In the genomic region with DNA sequence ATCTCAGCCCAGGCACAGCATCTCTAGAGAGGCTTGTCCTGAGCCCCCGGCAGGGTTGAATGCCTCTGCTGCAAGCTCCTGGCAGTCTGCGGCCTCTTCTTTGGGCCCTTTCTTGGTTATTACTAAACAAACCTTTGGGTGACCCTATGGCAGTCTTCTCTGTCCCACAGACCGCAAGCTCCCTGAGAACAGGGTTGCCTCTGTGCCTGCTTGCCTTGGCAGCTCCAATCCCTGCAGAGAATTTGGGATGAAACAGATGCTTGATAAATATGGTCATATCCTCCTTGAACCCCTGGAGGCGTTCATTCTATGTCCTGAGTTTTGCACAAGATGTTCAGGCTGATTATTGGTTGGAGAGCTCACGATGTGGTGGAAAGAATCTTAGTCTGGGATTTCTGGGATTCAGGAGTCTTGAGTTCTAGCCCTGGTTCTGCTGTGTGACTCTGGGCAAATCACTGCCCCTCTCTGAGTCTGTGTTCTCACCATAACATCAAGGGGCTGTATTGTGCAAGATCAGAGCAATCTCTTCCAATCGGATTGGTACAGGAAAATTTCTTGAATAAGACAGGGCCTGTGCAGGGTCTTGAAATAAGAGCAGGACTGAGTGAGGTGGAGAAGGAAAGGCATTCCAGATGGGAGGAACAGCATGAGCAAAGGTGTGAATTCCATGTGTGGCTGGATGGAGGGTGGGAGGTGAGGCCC, we compare ENCODE assay signal across 26 cellular contexts. TPM values are rescaled to one million over a fixed set of nuclear protein-coding genes. Genes with fewer than 3 reads are reported as not detected.
DNase-seq lines count a peak whose midpoint lies in the region; ATAC-seq and TF ChIP-seq lines count a peak whose summit lies in the region.
"Had no signal": no experiment of that assay in that cellular context is flagged by ENCODE, and none has a peak within 500 bp of the region (broad histone marks: within the 10 kb centered on the region; RNA-seq: fewer than 3 reads in every experiment).

No MANE protein-coding gene starts in this region.

- H4K20me1 ChIP-seq in IMR-90 (ENCODE audit: insufficient read depth, low read length): no peaks in the 10 kb centered on the region
- H4K20me1 ChIP-seq: BLaER1 treated with 17β-estradiol and CSF1 and Interleukin-3, amounts not matched to agents 10 nM and 100 nM had no signal

- H3K56ac ChIP-seq in IMR-90 (ENCODE audit: extremely low read depth, insufficient read depth, low read length): no peak overlapping the region

- no peak overlapping the region for H3K4ac ChIP-seq in IMR-90 (ENCODE audit: low read depth, low read length)

- no peak for TF ChIP-seq RAD21 in IMR-90 (IDR thresholded peaks at IDR 0.05; ENCODE audit: low read length)

- H3K9ac ChIP-seq in IMR-90 (ENCODE audit: low read depth, low read length): no peak overlapping the region

- peak overlapping the region; percentile 37 for H2AK9ac ChIP-seq in IMR-90 (replicated peaks; ENCODE audit: low read depth, low read length, poor library complexity)

- H4K5ac ChIP-seq in IMR-90 (ENCODE audit: low read depth, low read length): no peak overlapping the region

- H2BK20ac ChIP-seq in IMR-90 (ENCODE audit: low read depth, low read length): no peak overlapping the region

- H3K27ac ChIP-seq in IMR-90 (ENCODE audit: insufficient read depth, low read length): no peak overlapping the region
- H3K27ac ChIP-seq: BLaER1 treated with 17β-estradiol and CSF1 and Interleukin-3, amounts not matched to agents 10 nM and 100 nM; HL-60; psoas muscle; transverse colon had no signal

- no peak overlapping the region for H2AK5ac ChIP-seq in IMR-90 (ENCODE audit: low read depth, low read length)

- H3K9me1 ChIP-seq in IMR-90 (ENCODE audit: insufficient read depth, low read length): peaks cover 3% of the 10 kb centered on the region; the same call in 1 of the 2 replicates

- DNase-seq in Caco-2 (no peak), IMR-90 (no peak), choroid plexus epithelial cell (ENCODE audit: low read depth) (peak; percentile 67), osteocyte (ENCODE audit: extremely low spot score, unreplicated experiment) (no peak), cerebellar cortex (ENCODE audit: low spot score) (no peak), HEK293T (ENCODE audit: extremely low spot score) (no peak)
- DNase-seq: activated CD8-positive, alpha-beta T cell treated with anti-CD3 and anti-CD28 coated beads for 36 hours; activated gamma-delta T cell treated with Interleukin-2 at 50 U/mL for 16 hours; DND-41; HCEC 1CT; NCI-H1417; NCI-H2081; NCI-H226; psoas muscle; RPMI8226; stimulated activated CD4-positive, alpha-beta T cell treated with anti-CD3 and anti-CD28 coated beads, Interleukin-1b, Interleukin-23, amount 100 ng/mL, for 48 hours; T-helper 9 cell; transverse colon had no signal

- no peak overlapping the region for H4K8ac ChIP-seq in IMR-90 (ENCODE audit: low read depth in 2 of 2, low read length in 2 of 2)

- H3K4me1 Mint-ChIP-seq in Caco-2 (ENCODE audit: low read depth, unreplicated experiment) (peaks cover 7% of the 10 kb centered on the region), osteocyte (ENCODE audit: unreplicated experiment) (peaks cover 53% of the 10 kb centered on the region)
- H3K4me1 Mint-ChIP-seq: IgD-negative memory B cell had no signal

- no peak overlapping the region for H3K4me2 ChIP-seq in IMR-90 (ENCODE audit: low read depth, low read length)
- H3K4me2 ChIP-seq: BLaER1 treated with 17β-estradiol and CSF1 and Interleukin-3, amounts not matched to agents 10 nM and 100 nM had no signal

- no peak overlapping the region for H3K18ac ChIP-seq in IMR-90 (ENCODE audit: low read depth, low read length)

- H3K36me3 Mint-ChIP-seq in Caco-2 (ENCODE audit: insufficient read depth, unreplicated experiment) (no peaks in the 10 kb centered on the region), osteocyte (ENCODE audit: unreplicated experiment) (no peaks in the 10 kb centered on the region)

- BruUV-seq in Caco-2 (replicated peaks; lab: Mats Ljungman, UMichigan): no TSS peak
- no TSS peak for BruUV-seq in IMR-90 (replicated peaks; lab: Mats Ljungman, UMichigan)

- dilution Hi-C loops in IMR-90 (cut with HindIII; ENCODE audit: low sequenced_read_pairs, unreplicated experiment): no loop called here

- no peak overlapping the region for H2BK15ac ChIP-seq in IMR-90 (ENCODE audit: low read depth, low read length)

- no peak for ATAC-seq in IMR-90 (ENCODE audit: low read depth)
- ATAC-seq in GM21529 (IDR thresholded peaks at IDR 0.05; ENCODE audit: unreplicated experiment): no peak
- no peak for ATAC-seq in GM21423 (IDR thresholded peaks at IDR 0.05; ENCODE audit: unreplicated experiment)
- ATAC-seq: activated CD8-positive, alpha-beta T cell treated with anti-CD3 and anti-CD28 coated beads for 36 hours; GM12878; psoas muscle had no signal

- CTCF ChIA-PET in Caco-2 (lab: Charles Lee): interaction anchor here (1.2 kb wide), 1 partner anchor 81 kb away, joined by 5 read pairs; no protein-coding TSS in a partner anchor
- CTCF ChIA-PET in IMR-90 (lab: Yijun Ruan, JAX): interaction anchor here (0.9 kb wide), 1 partner anchor 29 kb away, joined by 3 read pairs; no protein-coding TSS in a partner anchor
- CTCF ChIA-PET in HEK293T (lab: Yijun Ruan, JAX): interaction anchor here (0.9 to 2.0 kb wide), 3 partner anchors 9 to 57 kb away, joined by 3 to 5 read pairs (median 3); no protein-coding TSS in a partner anchor

- no peak overlapping the region for H2AFZ ChIP-seq in IMR-90 (replicated peaks; ENCODE audit: low read length, poor library complexity)

- TF ChIP-seq CTCF in Caco-2 (IDR thresholded peaks at IDR 0.05; ENCODE audit: insufficient read depth in 1 of 2, low read depth in 1 of 2, low read length in 1 of 2, severe bottlenecking in 1 of 2, unreplicated experiment in 1 of 2) (no peak), IMR-90 (conservative IDR thresholded peaks at IDR 0.05; ENCODE audit: low read depth, low read length) (no peak), choroid plexus epithelial cell (conservative IDR thresholded peaks at IDR 0.05; ENCODE audit: low read depth, low read length) (no peak), osteocyte (IDR thresholded peaks at IDR 0.05) (no peak)

- no peak overlapping the region for H4K91ac ChIP-seq in IMR-90 (ENCODE audit: insufficient read depth, low read depth, low read length)

- H3K14ac ChIP-seq in IMR-90 (replicated peaks; ENCODE audit: low read depth, low read length): no peak overlapping the region

- H3K36me3 ChIP-seq in Caco-2 (ENCODE audit: control insufficient read depth, insufficient read depth, low read length) (no peaks in the 10 kb centered on the region), IMR-90 (ENCODE audit: control insufficient read depth, insufficient read depth, low read length) (no peaks in the 10 kb centered on the region)
- H3K36me3 ChIP-seq: BLaER1 treated with 17β-estradiol and CSF1 and Interleukin-3, amounts not matched to agents 10 nM and 100 nM; transverse colon had no signal

- POLR2A ChIA-PET in Caco-2 (lab: Charles Lee): no interaction called here
- POLR2A ChIA-PET in IMR-90 (lab: Charles Lee; ENCODE audit: unreplicated experiment): no interaction called here
- POLR2A ChIA-PET in HEK293T (lab: Yijun Ruan, JAX): no interaction called here

- H2BK120ac ChIP-seq in IMR-90 (ENCODE audit: low read depth, low read length): no peak overlapping the region

- H3K9me3 Mint-ChIP-seq in Caco-2 (ENCODE audit: unreplicated experiment) (no peaks in the 10 kb centered on the region), osteocyte (ENCODE audit: unreplicated experiment) (no peaks in the 10 kb centered on the region)
- H3K9me3 Mint-ChIP-seq: activated CD8-positive, alpha-beta T cell treated with anti-CD3 and anti-CD28 coated beads for 36 hours; IgD-negative memory B cell; neural crest cell had no signal

- TF ChIP-seq POLR2A in IMR-90 (IDR thresholded peaks at IDR 0.05; ENCODE audit: low read depth, low read length): no peak

- intact Hi-C loops in Caco-2 (cut with micrococcal nuclease; ENCODE audit: unreplicated experiment): loop anchor here (5.0 kb wide), 1 partner anchor 153 kb away; no protein-coding TSS in a partner anchor
- intact Hi-C loops in IMR-90 (cut with micrococcal nuclease): loop anchor here (5.0 kb wide), 1 partner anchor 413 kb away; the partner anchor contains the start of gene SLFNL1

- no peaks in the 10 kb centered on the region for H3K79me1 ChIP-seq in IMR-90 (ENCODE audit: low read depth in 1 of 2, low read length in 2 of 2)

- H3K4me1 ChIP-seq in Caco-2: peaks cover 24% of the 10 kb centered on the region
- peaks cover 8% of the 10 kb centered on the region for H3K4me1 ChIP-seq in IMR-90 (ENCODE audit: control insufficient read depth, insufficient read depth, low read length)

- H3K4me3 Mint-ChIP-seq in Caco-2 (ENCODE audit: unreplicated experiment) (no peak overlapping the region), osteocyte (ENCODE audit: unreplicated experiment) (no peak overlapping the region)
- H3K4me3 Mint-ChIP-seq: activated CD8-positive, alpha-beta T cell treated with anti-CD3 and anti-CD28 coated beads for 36 hours; IgD-negative memory B cell; neural crest cell had no signal

- H3K27ac Mint-ChIP-seq in Caco-2 (ENCODE audit: unreplicated experiment) (peak overlapping the region; percentile 76), osteocyte (ENCODE audit: unreplicated experiment) (peak overlapping the region; percentile 4)
- H3K27ac Mint-ChIP-seq: activated CD8-positive, alpha-beta T cell treated with anti-CD3 and anti-CD28 coated beads for 36 hours; IgD-negative memory B cell had no signal

- in situ Hi-C loops in IMR-90 (cut with MboI; ENCODE audit: low sequenced_read_pairs): no loop called here

- H3K27me3 ChIP-seq in Caco-2 (replicated peaks; ENCODE audit: control insufficient read depth, insufficient read depth, low read length): no peaks in the 10 kb centered on the region
- H3K27me3 ChIP-seq in IMR-90 (ENCODE audit: control insufficient read depth, insufficient read depth, low read length): peaks cover 42% of the 10 kb centered on the region
- H3K27me3 ChIP-seq: BLaER1 treated with 17β-estradiol and CSF1 and Interleukin-3, amounts not matched to agents 10 nM and 100 nM had no signal

- no CpG with 5 or more reads among the region's 6 CpGs for WGBS in IMR-90 (ENCODE audit: extremely low coverage in 2 of 2, insufficient read length in 1 of 2), 2 experiments

- no peak overlapping the region for H2BK5ac ChIP-seq in IMR-90 (ENCODE audit: low read depth, low read length, poor library complexity, severe bottlenecking)

- H3K9me3 ChIP-seq in Caco-2: no peaks in the 10 kb centered on the region
- H3K9me3 ChIP-seq in IMR-90 (ENCODE audit: control insufficient read depth, insufficient read depth, low read length): no peaks in the 10 kb centered on the region
- H3K9me3 ChIP-seq: BLaER1 treated with 17β-estradiol and CSF1 and Interleukin-3, amounts not matched to agents 10 nM and 100 nM; psoas muscle; transverse colon had no signal

- no peak overlapping the region for H3K23ac ChIP-seq in IMR-90 (ENCODE audit: low read depth, low read length)

- H3K4me3 ChIP-seq in Caco-2 (ENCODE audit: low read depth, low read length): no peak overlapping the region
- no peak overlapping the region for H3K4me3 ChIP-seq in IMR-90 (ENCODE audit: insufficient read depth, low read depth, low read length)
- H3K4me3 ChIP-seq in choroid plexus epithelial cell (ENCODE audit: low read depth, low read length): no peak overlapping the region
- H3K4me3 ChIP-seq: BLaER1 treated with 17β-estradiol and CSF1 and Interleukin-3, amounts not matched to agents 10 nM and 100 nM; GM12878; psoas muscle; transverse colon had no signal

- H3K27me3 Mint-ChIP-seq in Caco-2 (ENCODE audit: insufficient read depth, unreplicated experiment) (no peaks in the 10 kb centered on the region), osteocyte (ENCODE audit: unreplicated experiment) (no peaks in the 10 kb centered on the region)

RNA-seq across cellular contexts. Expression of gene EDN2, which starts 49.6 kb away (rescaled TPM):
- not detected in 2 replicates for total RNA-seq in Caco-2 (2022)
- not detected in 2 replicates for total RNA-seq in IMR-90 (2012; rRNA removed)
- polyA plus RNA-seq in IMR-90 (2012; rRNA removed): 0.22 and 0.27 TPM in 2 replicates
- 0.05 and 0.14 TPM in 2 replicates for polyA plus RNA-seq in IMR-90 (2012; cell fraction: cytosol; rRNA removed)
- 0.69 and 1.0 TPM in 2 replicates for polyA plus RNA-seq in IMR-90 (2012; cell fraction: nucleus; rRNA removed; ENCODE audit: low replicate concordance)
- not detected in 2 replicates for total RNA-seq in osteocyte
- total RNA-seq: activated CD8-positive, alpha-beta T cell treated with anti-CD3 and anti-CD28 coated beads for 36 hours; fibroblast of lung; neural crest cell; psoas muscle had no signal
- polyA plus RNA-seq: fibroblast of lung, IgD-negative memory B cell had no signal
